ENCODE assay signal across 1 cellular context in the genomic region with DNA sequence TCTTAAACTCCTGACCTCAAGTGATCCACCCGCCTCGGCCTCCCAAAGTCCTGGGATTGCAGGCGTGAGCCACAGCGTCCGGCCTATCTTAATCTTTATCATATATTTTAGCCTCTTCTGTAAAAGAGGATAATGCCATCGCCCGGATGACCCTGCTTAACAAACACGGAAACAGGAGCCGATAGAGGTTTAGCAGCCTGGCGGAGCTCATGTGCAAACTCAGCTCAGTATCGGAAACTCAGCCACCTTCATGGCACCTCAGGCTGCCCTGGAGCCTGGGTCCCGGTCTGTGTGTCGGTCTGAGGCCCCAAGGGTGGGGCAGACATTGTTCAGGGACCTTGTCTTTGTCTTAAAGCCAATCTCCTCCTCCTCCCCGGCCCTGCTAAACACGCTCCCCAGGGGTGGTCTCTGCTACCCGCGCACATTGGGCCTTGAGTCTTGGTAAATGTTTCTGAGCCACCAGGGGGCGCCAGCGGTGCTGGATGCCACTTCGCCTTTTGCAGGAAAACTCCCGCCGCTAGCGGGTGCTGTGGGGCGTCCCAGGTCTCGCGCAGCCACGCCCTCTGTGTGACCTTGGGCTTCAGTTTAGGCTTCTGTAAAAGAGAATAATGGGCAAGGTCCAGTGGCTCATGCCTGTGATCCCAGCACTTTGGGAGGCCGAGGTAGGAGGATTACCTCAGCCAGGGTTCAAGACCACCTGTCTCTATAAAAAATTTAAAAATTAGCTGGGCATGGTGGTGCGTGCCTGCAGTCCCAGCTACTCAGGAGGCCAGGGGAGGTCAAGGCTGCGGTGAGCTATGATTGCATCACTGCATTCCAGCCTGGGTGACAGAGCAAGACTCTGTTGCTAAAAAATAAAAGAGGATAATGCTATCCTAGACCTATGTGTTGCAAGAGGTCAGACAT.
TF ChIP-seq lines count a peak whose summit lies in the region.

No MANE protein-coding gene starts in this region.

TF ChIP-seq in HepG2, 621 proteins besides CTCF, POLR2A, EP300 and RAD21 (continued from another document and continues in another):
- TF ChIP-seq THAP9 (CRISPR knock-in tag; IDR thresholded peaks at IDR 0.05; ENCODE audit: borderline replicate concordance) (peak; percentile 33; the same call in 1 of the 2 replicates), SETDB1 (CRISPR knock-in tag; IDR thresholded peaks at IDR 0.05; ENCODE audit: borderline replicate concordance) (no peak), ZNF138 (CRISPR knock-in tag; IDR thresholded peaks at IDR 0.05; ENCODE audit: low read depth) (no peak), ZHX1 (CRISPR knock-in tag; IDR thresholded peaks at IDR 0.05; ENCODE audit: low read depth) (no peak), SYNCRIP (IDR thresholded peaks at IDR 0.05; ENCODE audit: insufficient read depth, low read depth, low read length) (no peak), RBFOX2 (IDR thresholded peaks at IDR 0.05; ENCODE audit: low read depth, low read length) (no peak), TP53 (CRISPR knock-in tag; conservative IDR thresholded peaks at IDR 0.05) (0 out of 2 replicates have a peak, but pooled peaks have one; percentile 29), ZNF503 (CRISPR knock-in tag; IDR thresholded peaks at IDR 0.05) (peak; percentile 46), ZFP36 (IDR thresholded peaks at IDR 0.05; ENCODE audit: borderline replicate concordance, low read depth, low read length, partially characterized antibody) (no peak), SP4 (CRISPR knock-in tag; IDR thresholded peaks at IDR 0.05) (peak; percentile 29; the same call in 1 of the 2 replicates), NFKB2 (CRISPR knock-in tag; IDR thresholded peaks at IDR 0.05; ENCODE audit: borderline replicate concordance) (peak; percentile 81; the same call in 1 of the 2 replicates), ZNF317 (CRISPR knock-in tag; IDR thresholded peaks at IDR 0.05) (peak; percentile 49; the same call in 1 of the 2 replicates), ZSCAN20 (CRISPR knock-in tag; IDR thresholded peaks at IDR 0.05; ENCODE audit: borderline replicate concordance) (0 out of 2 replicates have a peak, but pooled peaks have one; percentile 15), ZNF225 (CRISPR knock-in tag; IDR thresholded peaks at IDR 0.05) (peak; percentile 82; the same call in 1 of the 2 replicates), ZFY (CRISPR knock-in tag; IDR thresholded peaks at IDR 0.05) (peak; percentile 50), ZNF607 (CRISPR knock-in tag; IDR thresholded peaks at IDR 0.05; ENCODE audit: borderline replicate concordance) (no peak), ZNF577 (CRISPR knock-in tag; IDR thresholded peaks at IDR 0.05; ENCODE audit: borderline replicate concordance, low read depth) (no peak), HES4 (CRISPR knock-in tag; IDR thresholded peaks at IDR 0.05; ENCODE audit: borderline replicate concordance) (no peak), HOXA3 (CRISPR knock-in tag; IDR thresholded peaks at IDR 0.05) (peak; percentile 90), RCOR2 (CRISPR knock-in tag; IDR thresholded peaks at IDR 0.05) (peak; percentile 98), MIER2 (CRISPR knock-in tag; IDR thresholded peaks at IDR 0.05) (no peak), HOXA5 (CRISPR knock-in tag; IDR thresholded peaks at IDR 0.05) (0 out of 2 replicates have a peak, but pooled peaks have one; percentile 39), ZNF7 (CRISPR knock-in tag; IDR thresholded peaks at IDR 0.05) (no peak), ZNF224 (CRISPR knock-in tag; IDR thresholded peaks at IDR 0.05) (no peak), ARID3A (IDR thresholded peaks at IDR 0.05; ENCODE audit: low read depth, low read length) (peak; percentile 58), ZNF569 (CRISPR knock-in tag; IDR thresholded peaks at IDR 0.05; ENCODE audit: borderline replicate concordance) (no peak), THAP11 (CRISPR knock-in tag; IDR thresholded peaks at IDR 0.05) (peak; percentile 20; the same call in 1 of the 2 replicates), HMG20A (CRISPR knock-in tag; IDR thresholded peaks at IDR 0.05; ENCODE audit: borderline replicate concordance) (peak; percentile 77; the same call in 1 of the 2 replicates), SALL2 (CRISPR knock-in tag; IDR thresholded peaks at IDR 0.05) (no peak), NR2F1 (CRISPR knock-in tag; IDR thresholded peaks at IDR 0.05) (peak; percentile 96 to 100), NFKBIZ (CRISPR knock-in tag; IDR thresholded peaks at IDR 0.05) (0 out of 2 replicates have a peak, but pooled peaks have one; percentile 51), MBD4 (IDR thresholded peaks at IDR 0.05; ENCODE audit: borderline replicate concordance, low read length) (no peak), ZNF296 (CRISPR knock-in tag; conservative IDR thresholded peaks at IDR 0.05) (no peak), AKAP8 (CRISPR knock-in tag; IDR thresholded peaks at IDR 0.05) (0 out of 2 replicates have a peak, but pooled peaks have one; percentile 60), AGO2 (optimal IDR thresholded peaks at IDR 0.05; ENCODE audit: low read depth, low read length) (no peak), ZSCAN9 (CRISPR knock-in tag; IDR thresholded peaks at IDR 0.05; ENCODE audit: borderline replicate concordance) (no peak), ZBTB20 (CRISPR knock-in tag; IDR thresholded peaks at IDR 0.05; ENCODE audit: borderline replicate concordance, low read depth) (no peak), SNAI1 (CRISPR knock-in tag; IDR thresholded peaks at IDR 0.05; ENCODE audit: borderline replicate concordance) (0 out of 2 replicates have a peak, but pooled peaks have one; percentile 27), ZMAT5 (CRISPR knock-in tag; IDR thresholded peaks at IDR 0.05; ENCODE audit: borderline replicate concordance, low read depth) (no peak), ZBTB1 (CRISPR knock-in tag; IDR thresholded peaks at IDR 0.05; ENCODE audit: borderline replicate concordance) (no peak), ZNF563 (CRISPR knock-in tag; IDR thresholded peaks at IDR 0.05) (no peak), ZNF180 (CRISPR knock-in tag; IDR thresholded peaks at IDR 0.05; ENCODE audit: borderline replicate concordance, low read depth) (no peak), ZNF713 (CRISPR knock-in tag; IDR thresholded peaks at IDR 0.05) (no peak), LCORL (IDR thresholded peaks at IDR 0.05) (0 out of 2 replicates have a peak, but pooled peaks have one; percentile 52), LCORL (CRISPR knock-in tag; IDR thresholded peaks at IDR 0.05) (peak; percentile 78), PPARG (CRISPR knock-in tag; conservative IDR thresholded peaks at IDR 0.05) (peak; percentile 69)
- TF ChIP-seq, protein P1, sequence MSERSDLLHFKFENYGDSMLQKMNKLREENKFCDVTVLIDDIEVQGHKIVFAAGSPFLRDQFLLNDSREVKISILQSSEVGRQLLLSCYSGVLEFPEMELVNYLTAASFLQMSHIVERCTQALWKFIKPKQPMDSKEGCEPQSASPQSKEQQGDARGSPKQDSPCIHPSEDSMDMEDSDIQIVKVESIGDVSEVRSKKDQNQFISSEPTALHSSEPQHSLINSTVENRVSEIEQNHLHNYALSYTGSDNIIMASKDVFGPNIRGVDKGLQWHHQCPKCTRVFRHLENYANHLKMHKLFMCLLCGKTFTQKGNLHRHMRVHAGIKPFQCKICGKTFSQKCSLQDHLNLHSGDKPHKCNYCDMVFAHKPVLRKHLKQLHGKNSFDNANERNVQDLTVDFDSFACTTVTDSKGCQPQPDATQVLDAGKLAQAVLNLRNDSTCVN (CRISPR knock-in tag; IDR thresholded peaks at IDR 0.05; ENCODE audit: borderline replicate concordance), result peak; percentile 47
- TF ChIP-seq, protein P2, sequence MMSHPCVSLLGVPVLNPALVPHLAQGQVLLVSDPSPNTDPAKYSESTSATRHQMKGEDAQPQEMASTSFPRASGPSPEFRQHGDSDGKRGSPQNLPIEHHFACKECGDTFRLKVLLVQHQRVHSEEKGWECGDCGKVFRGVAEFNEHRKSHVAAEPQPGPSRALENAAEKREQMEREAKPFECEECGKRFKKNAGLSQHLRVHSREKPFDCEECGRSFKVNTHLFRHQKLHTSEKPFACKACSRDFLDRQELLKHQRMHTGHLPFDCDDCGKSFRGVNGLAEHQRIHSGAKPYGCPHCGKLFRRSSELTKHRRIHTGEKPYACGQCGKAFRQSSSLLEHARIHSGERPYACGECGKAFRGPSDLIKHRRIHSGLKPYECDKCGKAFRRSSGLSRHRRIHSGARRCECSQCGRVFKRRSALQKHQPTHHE (CRISPR knock-in tag; IDR thresholded peaks at IDR 0.05; ENCODE audit: borderline replicate concordance), result 0 out of 2 replicates have a peak, but pooled peaks have one; percentile 63
- TF ChIP-seq, protein P3, sequence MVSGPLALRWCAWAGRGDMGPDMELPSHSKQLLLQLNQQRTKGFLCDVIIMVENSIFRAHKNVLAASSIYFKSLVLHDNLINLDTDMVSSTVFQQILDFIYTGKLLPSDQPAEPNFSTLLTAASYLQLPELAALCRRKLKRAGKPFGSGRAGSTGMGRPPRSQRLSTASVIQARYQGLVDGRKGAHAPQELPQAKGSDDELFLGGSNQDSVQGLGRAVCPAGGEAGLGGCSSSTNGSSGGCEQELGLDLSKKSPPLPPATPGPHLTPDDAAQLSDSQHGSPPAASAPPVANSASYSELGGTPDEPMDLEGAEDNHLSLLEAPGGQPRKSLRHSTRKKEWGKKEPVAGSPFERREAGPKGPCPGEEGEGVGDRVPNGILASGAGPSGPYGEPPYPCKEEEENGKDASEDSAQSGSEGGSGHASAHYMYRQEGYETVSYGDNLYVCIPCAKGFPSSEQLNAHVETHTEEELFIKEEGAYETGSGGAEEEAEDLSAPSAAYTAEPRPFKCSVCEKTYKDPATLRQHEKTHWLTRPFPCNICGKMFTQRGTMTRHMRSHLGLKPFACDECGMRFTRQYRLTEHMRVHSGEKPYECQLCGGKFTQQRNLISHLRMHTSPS (CRISPR knock-in tag; IDR thresholded peaks at IDR 0.05; ENCODE audit: low read depth), result no peak; the same call in 1 of the 2 replicates
